In genomic region chr11:93198221-93198650, GRCh38 we compare ENCODE assay signal across 8 cellular contexts. TPM values are rescaled to one million over a fixed set of nuclear protein-coding genes. Genes with fewer than 3 reads are reported as not detected.
DNase-seq lines count a peak whose midpoint lies in the region; ATAC-seq and TF ChIP-seq lines count a peak whose summit lies in the region.

No MANE protein-coding gene starts in this region.

- TF ChIP-seq CTCF in RWPE1 (conservative IDR thresholded peaks at IDR 0.05; ENCODE audit: low read depth): no peak
- TF ChIP-seq CTCF in epithelial cell of esophagus (IDR thresholded peaks at IDR 0.05; ENCODE audit: insufficient read depth, low read depth, low read length, missing control alignments): no peak
- no peak for TF ChIP-seq CTCF in neutrophil (IDR thresholded peaks at IDR 0.05)

- H3K27me3 ChIP-seq in neutrophil: no peaks in the 10 kb centered on the region

- peaks cover 4% of the 10 kb centered on the region for H3K36me3 Mint-ChIP-seq in activated CD4-positive, alpha-beta T cell treated with anti-CD3 and anti-CD28 coated beads for 36 hours (ENCODE audit: low read depth)

- peak overlapping the region; percentile 62 for H3K4me3 ChIP-seq in epithelial cell of esophagus (ENCODE audit: low read length)
- peak overlapping the region; percentile 73 to 83 for H3K4me3 ChIP-seq in neutrophil (ENCODE audit: low read depth in 1 of 2, low read length in 1 of 2)

- POLR2A ChIA-PET in activated CD4-positive, alpha-beta T cell treated with anti-CD3 and anti-CD28 coated beads for 36 hours (lab: Charles Lee): interaction anchor here (1.3 kb wide), 1 partner anchor 543 kb away, joined by 3 read pairs; the partner anchor contains the start of genes C11orf54 and TAF1D
- POLR2A ChIA-PET in RWPE1 (lab: Yijun Ruan, JAX; ENCODE audit: low non-redundant PET): no interaction called here

- peak overlapping the region; percentile 66 for H3K27ac Mint-ChIP-seq in activated CD4-positive, alpha-beta T cell treated with anti-CD3 and anti-CD28 coated beads for 36 hours

- peak overlapping the region; percentile 94 for H3K4me3 Mint-ChIP-seq in activated CD4-positive, alpha-beta T cell treated with anti-CD3 and anti-CD28 coated beads for 36 hours

- H3K9me3 Mint-ChIP-seq in activated CD4-positive, alpha-beta T cell treated with anti-CD3 and anti-CD28 coated beads for 36 hours (ENCODE audit: low read depth): no peaks in the 10 kb centered on the region

- CTCF ChIA-PET in activated CD4-positive, alpha-beta T cell treated with anti-CD3 and anti-CD28 coated beads for 36 hours (lab: Charles Lee): interaction anchor here (1.0 kb wide), 1 partner anchor 26 kb away, joined by 3 read pairs; no protein-coding TSS in a partner anchor
- CTCF ChIA-PET in RWPE1 (lab: Yijun Ruan, JAX): interaction anchor here (0.6 kb wide), 3 partner anchors 54 to 221 kb away, joined by 3 read pairs; no protein-coding TSS in a partner anchor

- H3K4me1 Mint-ChIP-seq in activated CD4-positive, alpha-beta T cell treated with anti-CD3 and anti-CD28 coated beads for 36 hours: peaks cover 19% of the 10 kb centered on the region

- peaks cover 63 to 66% of the 10 kb centered on the region in 2 experiments for H3K4me1 ChIP-seq in neutrophil (ENCODE audit: control insufficient read depth in 1 of 2, insufficient read depth in 1 of 2, low read depth in 1 of 2, low read length in 1 of 2)

- no peak for DNase-seq in activated CD4-positive, alpha-beta T cell treated with anti-CD3 and anti-CD28 coated beads for 36 hours
- DNase-seq in activated CD4-positive, alpha-beta T cell treated with anti-CD3 and anti-CD28 coated beads for 48 hours: no peak
- no peak for DNase-seq in RWPE1 (ENCODE audit: low spot score)
- peak; percentile 34 for DNase-seq in epithelial cell of esophagus (ENCODE audit: low read depth)
- DNase-seq in activated CD4-positive, CD25-positive, alpha-beta regulatory T cell treated with anti-CD3 and anti-CD28 coated beads, Interleukin-2, amount 50 U/mL, for 72 hours: no peak

- no peaks in the 10 kb centered on the region for H3K36me3 ChIP-seq in neutrophil

- intact Hi-C loops in activated CD4-positive, alpha-beta T cell treated with anti-CD3 and anti-CD28 coated beads for 36 hours (cut with DNase I, micrococcal nuclease): loop anchor here (5.0 kb wide), 3 partner anchors 544 to 1294 kb away; partner anchors contain the start of genes ANKRD49 (in 1 of the 2), C11orf54 (in 1 of the 2), MRE11 (in 1 of the 2) and PANX1 (in 1 of the 2)

- H3K27ac ChIP-seq in RWPE1 (peak overlapping the region; percentile 87), neutrophil (peak overlapping the region; percentile 94)

- peaks cover 1% of the 10 kb centered on the region for H3K27me3 Mint-ChIP-seq in activated CD4-positive, alpha-beta T cell treated with anti-CD3 and anti-CD28 coated beads for 36 hours

- ATAC-seq in activated CD4-positive, alpha-beta T cell treated with anti-CD3 and anti-CD28 coated beads for 36 hours: no peak
- ATAC-seq in HG03571 (IDR thresholded peaks at IDR 0.05; ENCODE audit: unreplicated experiment): no peak
- no peak for ATAC-seq in GM21360 (IDR thresholded peaks at IDR 0.05; ENCODE audit: unreplicated experiment)

- H3K9me3 ChIP-seq in neutrophil: no peaks in the 10 kb centered on the region

RNA-seq across cellular contexts. Expression of gene SLC36A4, which starts 0.4 kb away (rescaled TPM):
- 10 to 100 TPM; 13.9 to 16.1 TPM for total RNA-seq in activated CD4-positive, alpha-beta T cell treated with anti-CD3 and anti-CD28 coated beads for 36 hours
